17 cellular contexts compared by ENCODE assay signal in the genomic region with DNA sequence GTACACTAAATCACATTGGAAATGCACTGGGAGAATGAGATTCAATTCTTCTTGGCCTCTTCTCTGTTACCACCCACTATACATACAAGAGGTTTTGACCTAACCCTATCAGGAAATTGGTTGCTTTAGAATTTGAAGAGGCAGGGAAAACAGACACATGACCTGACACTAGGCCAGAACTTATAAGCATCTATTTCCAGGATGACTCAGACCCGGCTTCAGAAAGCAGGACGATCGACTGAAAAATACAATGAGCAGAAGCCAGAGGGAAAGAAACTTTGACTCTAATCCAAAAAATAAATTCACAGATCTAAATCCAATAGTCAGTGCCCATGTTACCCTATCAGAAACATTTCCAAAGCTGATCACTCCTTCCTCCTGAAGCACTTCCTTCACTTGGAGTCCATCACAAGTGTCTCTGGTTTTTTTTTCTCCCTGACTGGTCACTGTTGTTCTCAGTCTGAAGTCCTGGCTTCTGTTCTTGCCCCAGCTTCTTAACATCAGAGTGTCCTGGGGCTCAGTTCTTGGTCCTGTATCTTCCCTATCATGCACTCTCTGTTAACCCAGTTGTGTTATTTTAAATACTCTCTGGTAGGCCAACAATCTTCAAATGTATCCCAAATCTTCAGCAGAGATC.
DNase-seq lines count a peak whose midpoint lies in the region; ATAC-seq and TF ChIP-seq lines count a peak whose summit lies in the region.
"Had no signal": no experiment of that assay in that cellular context is flagged by ENCODE, and none has a peak within 500 bp of the region (broad histone marks: within the 10 kb centered on the region; RNA-seq: fewer than 3 reads in every experiment).

No MANE protein-coding gene starts in this region.

- RAD21 ChIA-PET in HCT116 (lab: Charles Lee; ENCODE audit: low non-redundant PET in 1 of 2, low total read pairs in 2 of 2, uncharacterized antibody in 2 of 2, unreplicated experiment in 2 of 2): no interaction called here

- TF ChIP-seq POLR2A in HCT116 (IDR thresholded peaks at IDR 0.05; ENCODE audit: borderline replicate concordance, extremely low read depth, insufficient read depth, insufficient read length): no peak

- H3K79me2 ChIP-seq in HCT116 (ENCODE audit: insufficient read depth, low read length) (no peaks in the 10 kb centered on the region), mammary epithelial cell (ENCODE audit: insufficient read depth, low read length) (no peaks in the 10 kb centered on the region)

- H3K9ac ChIP-seq in HCT116 (ENCODE audit: low read length) (no peak overlapping the region), mammary epithelial cell (ENCODE audit: insufficient read depth, low read length) (no peak overlapping the region)

- H3K36me3 ChIP-seq in HCT116 (ENCODE audit: control insufficient read depth in 1 of 2, insufficient read depth in 2 of 2, low read length in 2 of 2) (no peaks in the 10 kb centered on the region), mammary epithelial cell (ENCODE audit: insufficient read depth, low read length) (no peaks in the 10 kb centered on the region)
- H3K36me3 ChIP-seq: lower lobe of right lung, thyroid gland had no signal

- POLR2A ChIA-PET in HCT116 (lab: Charles Lee): no interaction called here

- WGBS in mammary epithelial cell (ENCODE audit: low coverage, missing lambda C conversion rate): 0% methylated on average over 3 of the region's 3 CpGs

- ATAC-seq in HCT116: no peak
- no peak for ATAC-seq in HG02588 (IDR thresholded peaks at IDR 0.05; ENCODE audit: unreplicated experiment)
- ATAC-seq: lower lobe of right lung, T-helper 17 cell had no signal

- H3K4me1 ChIP-seq in HCT116 (ENCODE audit: control insufficient read depth in 1 of 2, insufficient read depth in 2 of 2, low read length in 2 of 2): peaks cover 0 to 16% of the 10 kb centered on the region in 2 experiments; a peak in 2 of 4 replicates
- peaks cover 29% of the 10 kb centered on the region for H3K4me1 ChIP-seq in mammary epithelial cell (ENCODE audit: insufficient read depth, low read length)
- H3K4me1 ChIP-seq: lower lobe of right lung, thyroid gland had no signal

- dilution Hi-C loops in mammary epithelial cell (cut with HindIII; ENCODE audit: low sequenced_read_pairs): no loop called here

- H3K9me3 ChIP-seq in HCT116 (ENCODE audit: control insufficient read depth in 1 of 2, insufficient read depth in 1 of 2, low read depth in 1 of 2, low read length in 2 of 2) (no peaks in the 10 kb centered on the region), mammary epithelial cell (replicated peaks; ENCODE audit: insufficient read depth, low read length) (no peaks in the 10 kb centered on the region)
- H3K9me3 ChIP-seq: thyroid gland had no signal

- H4K20me1 ChIP-seq in HCT116 (ENCODE audit: insufficient read depth) (no peaks in the 10 kb centered on the region), mammary epithelial cell (ENCODE audit: insufficient read depth, low read length) (no peaks in the 10 kb centered on the region)

- intact Hi-C loops in HCT116 (cut with micrococcal nuclease): no loop called here
- intact Hi-C loops in mammary epithelial cell (cut with micrococcal nuclease): loop anchor here (10.0 kb wide), 1 partner anchor 464 kb away; no protein-coding TSS in a partner anchor

- in situ Hi-C loops in mammary epithelial cell (cut with MboI; ENCODE audit: low sequenced_read_pairs in 2 of 2): no loop called here
- in situ Hi-C loops in KBM-7 (cut with MboI; ENCODE audit: low pct_unique_long_range_greater_than_20kb, low sequenced_read_pairs): loop anchor here (25.0 kb wide), 1 partner anchor 456 kb away; no protein-coding TSS in a partner anchor

- no peak overlapping the region for H3K27ac ChIP-seq in HCT116 (ENCODE audit: low read depth, low read length)
- H3K27ac ChIP-seq in mammary epithelial cell (ENCODE audit: insufficient read depth, low read depth, low read length): no peak overlapping the region
- H3K27ac ChIP-seq: lower lobe of right lung, thyroid gland had no signal

- no peaks in the 10 kb centered on the region for H3K27me3 ChIP-seq in HCT116 (ENCODE audit: insufficient read depth, low read length)
- no peaks in the 10 kb centered on the region for H3K27me3 ChIP-seq in mammary epithelial cell (ENCODE audit: insufficient read depth, low read length)
- H3K27me3 ChIP-seq: thyroid gland had no signal

- TF ChIP-seq RAD21 in HCT116 (IDR thresholded peaks at IDR 0.05; ENCODE audit: low read depth): no peak

- TF ChIP-seq CTCF in HCT116 (IDR thresholded peaks at IDR 0.05 in 2 of 3, conservative IDR thresholded peaks at IDR 0.05 in 1 of 3; ENCODE audit: borderline replicate concordance in 1 of 3, insufficient read depth in 1 of 3, low read depth in 2 of 3, low read length in 2 of 3): no peak
- no peak for TF ChIP-seq CTCF in mammary epithelial cell (conservative IDR thresholded peaks at IDR 0.05 in 1 of 2, IDR thresholded peaks at IDR 0.05 in 1 of 2; ENCODE audit: extremely low read depth in 1 of 2, insufficient read depth in 1 of 2, low read depth in 1 of 2, low read length in 2 of 2)

- no peak overlapping the region for H3K4me3 ChIP-seq in HCT116 (replicated peaks in 1 of 2; ENCODE audit: low read depth in 1 of 2, low read length in 2 of 2)
- no peak overlapping the region for H3K4me3 ChIP-seq in mammary epithelial cell (replicated peaks in 1 of 3; ENCODE audit: insufficient read depth in 1 of 3, low read depth in 2 of 3, low read length in 3 of 3)
- H3K4me3 ChIP-seq: lower lobe of right lung, thyroid gland had no signal

- BruUV-seq in HCT116 (replicated peaks; lab: Mats Ljungman, UMichigan): no TSS peak
- BruUV-seq in mammary epithelial cell (replicated peaks; lab: Mats Ljungman, UMichigan): no TSS peak

- H3K4me2 ChIP-seq in HCT116 (ENCODE audit: low read length) (no peak overlapping the region), mammary epithelial cell (ENCODE audit: insufficient read depth, low read depth, low read length) (peak overlapping the region; percentile 55)

- H2AFZ ChIP-seq in HCT116 (ENCODE audit: low read depth, low read length, poor library complexity, severe bottlenecking): peak overlapping the region; percentile 2
- H2AFZ ChIP-seq in mammary epithelial cell (ENCODE audit: low read depth, low read length): peak overlapping the region; percentile 62

- CTCF ChIA-PET in HCT116 (lab: Charles Lee): no interaction called here
- CTCF ChIA-PET in mammary epithelial cell (lab: Charles Lee; ENCODE audit: low non-redundant PET): no interaction called here

- DNase-seq in A172 (ENCODE audit: low spot score) (peak; percentile 54), HCT116 (ENCODE audit: low read depth, low spot score) (no peak), mammary epithelial cell (peak; percentile 43), fibroblast of the conjunctiva (ENCODE audit: low read depth) (peak; percentile 54), KBM-7 (no peak), inferior parietal cortex (ENCODE audit: extremely low spot score) (no peak), AG08396 (ENCODE audit: low spot score) (no peak)
- DNase-seq: ACHN; activated naive CD8-positive, alpha-beta T cell treated with anti-CD3 and anti-CD28 coated beads for 36 hours; lower lobe of right lung; NCI-H2081 treated with DMSO at 0.1 percent for 48 hours; NCI-H774; RPMI8226; stimulated activated CD4-positive, alpha-beta T cell treated with anti-CD3 and anti-CD28 coated beads, Interleukin-2, amount 100 ng/mL, for 48 hours; T-helper 17 cell; thyroid gland had no signal

- no peaks in the 10 kb centered on the region for H3K9me2 ChIP-seq in HCT116 (ENCODE audit: insufficient read depth)

TF ChIP-seq in HCT116, 20 proteins besides CTCF, POLR2A, EP300 and RAD21:
- TF ChIP-seq CEBPB (IDR thresholded peaks at IDR 0.05; ENCODE audit: low read depth) (no peak), TCF7L2 (IDR thresholded peaks at IDR 0.05; ENCODE audit: borderline replicate concordance, extremely low read depth, insufficient read depth, insufficient read length) (no peak), SRF (IDR thresholded peaks at IDR 0.05; ENCODE audit: low read depth) (no peak), JUND (IDR thresholded peaks at IDR 0.05) (no peak), SIN3A (IDR thresholded peaks at IDR 0.05; ENCODE audit: low read depth) (no peak), EZH2phosphoT487 (IDR thresholded peaks at IDR 0.05; ENCODE audit: borderline replicate concordance) (no peak), ELF1 (IDR thresholded peaks at IDR 0.05; ENCODE audit: borderline replicate concordance, low read depth) (no peak)
TF ChIP-seq in HCT116: peak in this region for 0.

Comparison
In these comparisons a context has a peak if more than half of its experiments do, and no peak if none do; other contexts are left out.
1. DNase-seq: peak in A172 (single experiment), mammary epithelial cell (single experiment) and fibroblast of the conjunctiva (single experiment); none in HCT116 (single experiment), KBM-7 (single experiment), inferior parietal cortex (single experiment) and AG08396 (single experiment).